In genomic region chr4:79253930-79254329, GRCh38 we compare ENCODE assay signal across 32 cellular contexts.
"Had no signal": no experiment of that assay in that cellular context is flagged by ENCODE, and none has a peak within 500 bp of the region (broad histone marks: within the 10 kb centered on the region; RNA-seq: fewer than 3 reads in every experiment).

No MANE protein-coding gene starts in this region.

- ATAC-seq: activated CD8-positive, alpha-beta memory T cell treated with anti-CD3 and anti-CD28 coated beads, Interleukin-2, amount 10 ng/mL, durations not matched to agents 7 days and 5 days; activated naive CD8-positive, alpha-beta T cell treated with anti-CD3 and anti-CD28 coated beads, Interleukin-2, amount 50 U/mL, for 24 hours; PC-3 had no signal

- DNase-seq: activated B cell treated with CpG ODN at 0.5 μM for 24 hours; activated CD4-positive, alpha-beta memory T cell treated with anti-CD3 and anti-CD28 coated beads, Interleukin-2, amount 10 ng/mL, durations not matched to agents 7 days and 5 days; activated CD4-positive, alpha-beta T cell treated with anti-CD3 and anti-CD28 coated beads for 1 hour; activated CD4-positive, alpha-beta T cell treated with anti-CD3 and anti-CD28 coated beads for 48 hours; activated CD8-positive, alpha-beta memory T cell treated with anti-CD3 and anti-CD28 coated beads for 24 hours; activated CD8-positive, alpha-beta memory T cell treated with anti-CD3 and anti-CD28 coated beads, Interleukin-2, amount 10 ng/mL, durations not matched to agents 7 days and 5 days; activated CD8-positive, alpha-beta memory T cell treated with anti-CD3 and anti-CD28 coated beads, Interleukin-2, amount 50 U/mL, for 48 hours; activated effector memory CD4-positive, alpha-beta T cell treated with Interleukin-2 at 50 U/mL for 16 hours; activated naive CD4-positive, alpha-beta T cell treated with anti-CD3 and anti-CD28 coated beads, Interleukin-2, amount 10 ng/mL, durations not matched to agents 7 days and 5 days; activated naive CD8-positive, alpha-beta T cell treated with anti-CD3 and anti-CD28 coated beads, Interleukin-2, amount 50 U/mL, for 24 hours; activated T-cell treated with anti-CD3 and anti-CD28 coated beads, Interleukin-2, amount 50 U/mL, for 48 hours; anterior cingulate cortex; caudate nucleus; cerebellar nuclear complex; NCI-H1092 treated with DMSO at 0.1 percent for 48 hours; NCI-H146; NCI-H187; NCI-H2029 treated with DMSO at 0.1 percent for 48 hours; NCI-H2107; NCI-H226; NCI-H510A; NCI-H526 treated with DMSO at 0.1 percent for 48 hours; NK-92 treated with Interleukin-12 subunit alpha and Interleukin-12 subunit beta, amount 100 ng/mL, for 24 hours; PC-3; Peyer's patch; RPMI8226; SHP77 treated with DMSO at 0.1 percent for 48 hours; SW 1271; T-helper 1 cell; T-helper 2 cell; T-helper 9 cell had no signal

- FAIRE-seq: bronchial epithelial cell had no signal
